In genomic region chr4:105192910-105193309, GRCh38 we compare ENCODE assay signal across 25 cellular contexts. TPM values are rescaled to one million over a fixed set of nuclear protein-coding genes. Genes with fewer than 3 reads are reported as not detected.
DNase-seq lines count a peak whose midpoint lies in the region; ATAC-seq, FAIRE-seq and TF ChIP-seq lines count a peak whose summit lies in the region.
"Had no signal": no experiment of that assay in that cellular context is flagged by ENCODE, and none has a peak within 500 bp of the region (broad histone marks: within the 10 kb centered on the region; RNA-seq: fewer than 3 reads in every experiment).

No MANE protein-coding gene starts in this region.

- H2AFZ ChIP-seq in OCI-LY3 (ENCODE audit: low read depth, low read length) (no peak overlapping the region), HepG2 (ENCODE audit: low read length) (no peak overlapping the region), MM.1S (ENCODE audit: low read length) (no peak overlapping the region)

- TF ChIP-seq POLR2A in HepG2 (IDR thresholded peaks at IDR 0.05; ENCODE audit: insufficient read depth in 1 of 2, low read depth in 2 of 2, low read length in 2 of 2), result no peak

- peaks cover 25% of the 10 kb centered on the region for H3K79me2 ChIP-seq in OCI-LY3 (ENCODE audit: low read length)
- no peaks in the 10 kb centered on the region for H3K79me2 ChIP-seq in HepG2 (ENCODE audit: insufficient read depth, low read length)
- no peaks in the 10 kb centered on the region for H3K79me2 ChIP-seq in MM.1S (ENCODE audit: low read length)

- H3K9me3 ChIP-seq in left ventricle myocardium inferior (replicated peaks) (no peaks in the 10 kb centered on the region), right atrium auricular region (no peaks in the 10 kb centered on the region), OCI-LY3 (ENCODE audit: insufficient read depth, low read length) (no peaks in the 10 kb centered on the region), HepG2 (ENCODE audit: low read length) (no peaks in the 10 kb centered on the region), MM.1S (replicated peaks; ENCODE audit: insufficient read depth, low read length) (no peaks in the 10 kb centered on the region), lower lobe of right lung (no peaks in the 10 kb centered on the region)
- H3K9me3 ChIP-seq: colonic mucosa, sigmoid colon, tibial nerve had no signal

- H3K27ac ChIP-seq in left ventricle myocardium inferior (replicated peaks) (peak overlapping the region; percentile 53), right atrium auricular region (peak overlapping the region in 1 of 2 donors; percentile 55), OCI-LY3 (ENCODE audit: low read length) (no peak overlapping the region), HepG2 (ENCODE audit: extremely low read length, insufficient read depth, low read length) (no peak overlapping the region), MM.1S (ENCODE audit: low read length) (no peak overlapping the region), lower lobe of right lung (no peak overlapping the region)
- H3K27ac ChIP-seq: colonic mucosa, RWPE1, tibial nerve had no signal

- BruUV-seq in HepG2 (replicated peaks; lab: Mats Ljungman, UMichigan), result no TSS peak

- H3K36me3 ChIP-seq in left ventricle myocardium inferior (no peaks in the 10 kb centered on the region), right atrium auricular region (no peaks in the 10 kb centered on the region), OCI-LY3 (replicated peaks; ENCODE audit: low read depth, low read length) (peaks cover 10% of the 10 kb centered on the region), HepG2 (replicated peaks in 1 of 2; ENCODE audit: control insufficient read depth in 1 of 2, insufficient read depth in 2 of 2, low read length in 2 of 2) (no peaks in the 10 kb centered on the region; a peak in 2 of 5 replicates), MM.1S (replicated peaks; ENCODE audit: insufficient read depth, low read length) (no peaks in the 10 kb centered on the region), lower lobe of right lung (peaks cover 5% of the 10 kb centered on the region)
- H3K36me3 ChIP-seq: colonic mucosa, sigmoid colon had no signal

- TF ChIP-seq RAD21 in HepG2 (CRISPR knock-in tag; IDR thresholded peaks at IDR 0.05), result no peak

- 61% methylated on average over 1 of the region's 1 CpG for WGBS in HepG2 (ENCODE audit: low lambda C conversion rate)

- H4K20me1 ChIP-seq in OCI-LY3 (ENCODE audit: insufficient read depth, low read length) (peaks cover 17% of the 10 kb centered on the region; the same call in 1 of the 2 replicates), HepG2 (ENCODE audit: insufficient read depth, low read length) (no peaks in the 10 kb centered on the region), MM.1S (ENCODE audit: insufficient read depth, low read length) (no peaks in the 10 kb centered on the region)

- DNase-seq in left ventricle myocardium inferior, result no peak
- DNase-seq in right atrium auricular region (ENCODE audit: low spot score), result no peak
- DNase-seq in HepG2 (ENCODE audit: low spot score), result peak; percentile 47
- DNase-seq in MM.1S, result no peak
- DNase-seq in lower lobe of right lung, result no peak
- no peak for DNase-seq in NK-92 treated with Interleukin-12 subunit alpha and Interleukin-12 subunit beta, amount 100 ng/mL, for 24 hours (lab: John Stamatoyannopoulos, UW)
- DNase-seq: activated CD4-positive, CD25-positive, alpha-beta regulatory T cell treated with anti-CD3 and anti-CD28 coated beads, Interleukin-2, amount 50 U/mL, for 72 hours; activated naive CD4-positive, alpha-beta T cell treated with Interleukin-2 at 50 U/mL for 16 hours; activated T-cell treated with anti-CD3 and anti-CD28 coated beads, Interleukin-2, amount 50 U/mL, for 48 hours; amygdala; C1 segment of cervical spinal cord; colonic mucosa; effector memory CD8-positive, alpha-beta T cell; HCEC 1CT; mammary epithelial cell; NCI-H1417; NCI-H2081; sigmoid colon; stimulated activated naive CD8-positive, alpha-beta T cell treated with anti-CD3 and anti-CD28 coated beads, Interleukin-15, amount 100 ng/mL, for 72 hours had no signal

- CTCF ChIA-PET in HepG2 (lab: Yijun Ruan, JAX; ENCODE audit: low intra/inter-chr PET ratio, low total read pairs), result no interaction called here

- POLR2A ChIA-PET in HepG2 (lab: Yijun Ruan, JAX), result no interaction called here

- TF ChIP-seq CTCF in left ventricle myocardium inferior (IDR thresholded peaks at IDR 0.05; ENCODE audit: borderline replicate concordance), result no peak
- TF ChIP-seq CTCF in right atrium auricular region (IDR thresholded peaks at IDR 0.05), result no peak
- no peak for TF ChIP-seq CTCF in OCI-LY3 (IDR thresholded peaks at IDR 0.05; ENCODE audit: low read depth, low read length)
- TF ChIP-seq CTCF in HepG2 (CRISPR knock-in tag; IDR thresholded peaks at IDR 0.05), result no peak
- no peak for TF ChIP-seq CTCF in MM.1S (IDR thresholded peaks at IDR 0.05; ENCODE audit: low read length)
- TF ChIP-seq CTCF in lower lobe of right lung (IDR thresholded peaks at IDR 0.05), result no peak

- no peak overlapping the region for H3K4me3 ChIP-seq in left ventricle myocardium inferior
- H3K4me3 ChIP-seq in right atrium auricular region, result no peak overlapping the region
- no peak overlapping the region for H3K4me3 ChIP-seq in OCI-LY3 (ENCODE audit: low read length)
- H3K4me3 ChIP-seq in HepG2 (replicated peaks in 1 of 3; ENCODE audit: insufficient read depth in 1 of 3, low read depth in 2 of 3, low read length in 3 of 3), result no peak overlapping the region
- no peak overlapping the region for H3K4me3 ChIP-seq in MM.1S (ENCODE audit: low read length)
- H3K4me3 ChIP-seq in lower lobe of right lung, result no peak overlapping the region
- H3K4me3 ChIP-seq: colonic mucosa, K562, sigmoid colon, tibial nerve had no signal

- H3K4me2 ChIP-seq in OCI-LY3 (ENCODE audit: low read length), result peak overlapping the region; percentile 63
- no peak overlapping the region for H3K4me2 ChIP-seq in HepG2 (ENCODE audit: low read depth, low read length)
- no peak overlapping the region for H3K4me2 ChIP-seq in MM.1S (ENCODE audit: low read depth, low read length)

- FAIRE-seq in HepG2 (lab: Jason Lieb, UNC), result no peak
- FAIRE-seq: D721Med, GM12891, K562 had no signal

- peaks cover 12% of the 10 kb centered on the region for H3F3A ChIP-seq in MM.1S (ENCODE audit: insufficient read depth, low read length)

- H3K4me1 ChIP-seq in left ventricle myocardium inferior (peaks cover 83% of the 10 kb centered on the region), right atrium auricular region (peaks cover 0 to 45% of the 10 kb centered on the region in 2 donors), OCI-LY3 (ENCODE audit: low read length) (peaks cover 68% of the 10 kb centered on the region), HepG2 (ENCODE audit: insufficient read depth, low read length) (peaks cover 27% of the 10 kb centered on the region), MM.1S (ENCODE audit: low read length) (peaks cover 17% of the 10 kb centered on the region), lower lobe of right lung (peaks cover 50% of the 10 kb centered on the region)

- H3K27me3 ChIP-seq in left ventricle myocardium inferior (ENCODE audit: low read depth), result no peaks in the 10 kb centered on the region
- no peaks in the 10 kb centered on the region for H3K27me3 ChIP-seq in right atrium auricular region
- no peaks in the 10 kb centered on the region for H3K27me3 ChIP-seq in OCI-LY3 (ENCODE audit: low read depth, low read length)
- H3K27me3 ChIP-seq in HepG2 (ENCODE audit: control insufficient read depth in 1 of 2, insufficient read depth in 2 of 2, low read length in 2 of 2), result no peaks in the 10 kb centered on the region
- H3K27me3 ChIP-seq in MM.1S (replicated peaks; ENCODE audit: insufficient read depth, low read length), result no peaks in the 10 kb centered on the region
- no peaks in the 10 kb centered on the region for H3K27me3 ChIP-seq in lower lobe of right lung (ENCODE audit: low read depth)
- H3K27me3 ChIP-seq: colonic mucosa, sigmoid colon, tibial nerve had no signal

- ATAC-seq in HepG2 (peak; percentile 88), lower lobe of right lung (no peak)
- ATAC-seq: effector memory CD8-positive, alpha-beta T cell; K562; stimulated activated naive CD8-positive, alpha-beta T cell treated with anti-CD3 and anti-CD28 coated beads, Interleukin-15, amount 100 ng/mL, for 72 hours had no signal

- intact Hi-C loops in left ventricle myocardium inferior (cut with micrococcal nuclease), result loop anchor here (10.0 kb wide), 1 partner anchor 48 kb away; the partner anchor contains the start of gene TET2
- intact Hi-C loops in HepG2 (cut with micrococcal nuclease; ENCODE audit: unreplicated experiment), result loop anchor here (2.0 kb wide), 1 partner anchor 46 kb away; the partner anchor contains the start of gene TET2
- intact Hi-C loops in lower lobe of right lung (cut with DNase I), result no loop called here

- in situ Hi-C loops in HepG2 (cut with HindIII; ENCODE audit: extremely low pct_ligation_motif_present, low pct_unique_long_range_greater_than_20kb), result no loop called here

- H3K9me2 ChIP-seq in MM.1S (replicated peaks; ENCODE audit: insufficient read depth, low read length), result no peaks in the 10 kb centered on the region

- TF ChIP-seq EP300 in HepG2 (IDR thresholded peaks at IDR 0.05; ENCODE audit: low read depth in 2 of 2, low read length in 2 of 2) (no peak), HepG2 (CRISPR knock-in tag; IDR thresholded peaks at IDR 0.05; ENCODE audit: borderline replicate concordance) (no peak)

- H3K9ac ChIP-seq in OCI-LY3 (ENCODE audit: low read length), result no peak overlapping the region
- no peak overlapping the region for H3K9ac ChIP-seq in HepG2 (ENCODE audit: insufficient read depth, low read depth, low read length)
- H3K9ac ChIP-seq in MM.1S (ENCODE audit: low read length), result no peak overlapping the region

RNA-seq across cellular contexts. Expression of gene TET2, which starts 46.2 kb away (rescaled TPM):
- total RNA-seq in left ventricle myocardium inferior (11.9 TPM), right atrium auricular region (10 to 100 TPM; 15.4 to 16.2 TPM), HepG2 (2016; rRNA removed; fragmentation: Illumina TruSeq; extraction: Trizol) (4.6 and 4.8 TPM in 2 replicates), lower lobe of right lung (37.3 TPM)
- total RNA-seq in HepG2 (2016; cell fraction: cytosol; rRNA removed; fragmentation: Illumina TruSeq; extraction: Trizol; ENCODE audit: low read depth), result 1.1 and 1.3 TPM in 2 replicates
- total RNA-seq in HepG2 (2016; cell fraction: insoluble cytoplasmic fraction; rRNA removed; fragmentation: Illumina TruSeq; extraction: Trizol), result 4.3 and 6.2 TPM in 2 replicates
- total RNA-seq in HepG2 (2016; cell fraction: membrane; rRNA removed; fragmentation: Illumina TruSeq; extraction: Trizol), result 3.6 and 3.7 TPM in 2 replicates
- total RNA-seq in HepG2 (2016; cell fraction: nucleus; rRNA removed; fragmentation: Illumina TruSeq; extraction: Trizol), result 14.2 and 15.6 TPM in 2 replicates
- 4.2 and 4.7 TPM in 2 replicates for polyA plus RNA-seq in HepG2 (2011; rRNA removed)
- 1.6 and 2.4 TPM in 2 replicates for polyA plus RNA-seq in HepG2 (2011; cell fraction: cytosol; rRNA removed)
- polyA plus RNA-seq in HepG2 (2011; cell fraction: nucleus; rRNA removed), result 7.1 and 8.3 TPM in 2 replicates
- 3.1 and 3.5 TPM in 2 replicates for polyA plus RNA-seq in HepG2 (2012)
- polyA plus RNA-seq in HepG2 (2016; cell fraction: cytosol; fragmentation: Illumina TruSeq; extraction: Trizol; ENCODE audit: low read depth), result 0.09 TPM in 2 replicates
- polyA plus RNA-seq in HepG2 (2016; cell fraction: insoluble cytoplasmic fraction; fragmentation: Illumina TruSeq; extraction: Trizol; ENCODE audit: low read depth), result 2.2 and 2.3 TPM in 2 replicates
- 0.34 and 0.38 TPM in 2 replicates for polyA plus RNA-seq in HepG2 (2016; cell fraction: membrane; fragmentation: Illumina TruSeq; extraction: Trizol; ENCODE audit: low read depth)
- polyA plus RNA-seq in HepG2 (2016; cell fraction: nucleus; fragmentation: Illumina TruSeq; extraction: Trizol; ENCODE audit: insufficient read depth, low read depth), result 5.4 TPM in 2 replicates
- polyA minus RNA-seq in HepG2 (2011; rRNA and poly(A)+ RNA removed; ENCODE audit: low replicate concordance), result 8.5 and 15.5 TPM in 2 replicates
- polyA minus RNA-seq in HepG2 (2011; cell fraction: cytosol; rRNA and poly(A)+ RNA removed), result 6.2 and 6.8 TPM in 2 replicates
- 83.3 and 90.6 TPM in 2 replicates for polyA minus RNA-seq in HepG2 (2011; cell fraction: nucleus; rRNA and poly(A)+ RNA removed)
